9 cellular contexts compared by ENCODE assay signal in the genomic region with DNA sequence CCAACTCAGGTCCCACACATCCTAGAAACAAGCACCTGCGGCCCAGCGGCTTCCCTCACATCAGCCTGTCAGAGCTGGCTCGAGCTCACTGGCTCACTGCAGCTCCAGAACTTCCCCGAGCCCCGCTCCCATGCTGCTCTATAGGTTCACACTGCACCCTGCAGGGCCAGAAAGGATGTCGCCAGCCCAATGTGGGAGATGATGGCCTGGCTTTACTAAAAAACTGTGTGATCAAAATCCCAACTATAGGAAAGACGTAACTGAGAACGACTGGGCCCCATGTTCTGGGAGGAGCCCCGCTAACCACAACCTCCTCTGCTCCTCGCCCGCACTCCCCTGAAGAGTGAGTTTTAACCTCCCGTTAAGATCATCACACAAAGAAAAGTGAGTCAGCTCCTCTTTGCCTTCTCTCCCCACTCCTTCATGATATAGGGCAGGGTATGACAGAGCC.
DNase-seq lines count a peak whose midpoint lies in the region; ATAC-seq lines count a peak whose summit lies in the region.
"Had no signal": no experiment of that assay in that cellular context is flagged by ENCODE, and none has a peak within 500 bp of the region (broad histone marks: within the 10 kb centered on the region; RNA-seq: fewer than 3 reads in every experiment).

No MANE protein-coding gene starts in this region.

- DNase-seq in T-helper 2 cell treated with Interferon-gamma antibody and Interleukin-4, amounts not matched to agents 5 μg/mL and 100 μg/mL, for 36 hours (ENCODE audit: low spot score) = peak; percentile 87
- peak; percentile 84 for DNase-seq in activated naive CD4-positive, alpha-beta T cell treated with Interleukin-2 at 50 U/mL for 16 hours
- no peak for DNase-seq in memory B cell (ENCODE audit: low spot score in 2 of 2)
- DNase-seq in stimulated activated naive CD8-positive, alpha-beta T cell treated with anti-CD3 and anti-CD28 coated beads, Interleukin-15, Interleukin-2, amounts not matched to agents 100 U/mL and 50 U/mL, for 24 hours = peak; percentile 78
- no peak for DNase-seq in NCI-H146 (lab: John Stamatoyannopoulos, UW)
- DNase-seq in RPMI8226 = no peak
- no peak for DNase-seq in GOT3 (lab: John Stamatoyannopoulos, UW)
- DNase-seq: NCI-H2081 treated with DMSO at 0.1 percent for 48 hours had no signal

- H3K9me3 Mint-ChIP-seq in T-helper 2 cell treated with Interferon-gamma antibody and Interleukin-4, amounts not matched to agents 5 μg/mL and 100 μg/mL, for 36 hours = no peaks in the 10 kb centered on the region
- H3K9me3 Mint-ChIP-seq in memory B cell = no peaks in the 10 kb centered on the region

- no peaks in the 10 kb centered on the region for H3K27me3 Mint-ChIP-seq in T-helper 2 cell treated with Interferon-gamma antibody and Interleukin-4, amounts not matched to agents 5 μg/mL and 100 μg/mL, for 36 hours (ENCODE audit: low read depth)
- H3K27me3 Mint-ChIP-seq in memory B cell = no peaks in the 10 kb centered on the region

- peaks cover 61% of the 10 kb centered on the region for H3K36me3 Mint-ChIP-seq in T-helper 2 cell treated with Interferon-gamma antibody and Interleukin-4, amounts not matched to agents 5 μg/mL and 100 μg/mL, for 36 hours (ENCODE audit: low read depth)
- H3K36me3 Mint-ChIP-seq in memory B cell = peaks cover 8% of the 10 kb centered on the region

- ATAC-seq in memory B cell (ENCODE audit: low read depth) = no peak
- ATAC-seq in stimulated activated naive CD8-positive, alpha-beta T cell treated with anti-CD3 and anti-CD28 coated beads, Interleukin-15, Interleukin-2, amounts not matched to agents 100 U/mL and 50 U/mL, for 24 hours = peak; percentile 81
- no peak for ATAC-seq in HG03139 (IDR thresholded peaks at IDR 0.05; ENCODE audit: unreplicated experiment)

- H3K4me3 Mint-ChIP-seq in T-helper 2 cell treated with Interferon-gamma antibody and Interleukin-4, amounts not matched to agents 5 μg/mL and 100 μg/mL, for 36 hours = peak overlapping the region; percentile 67
- H3K4me3 Mint-ChIP-seq in memory B cell = peak overlapping the region; percentile 45

- H3K4me1 Mint-ChIP-seq in T-helper 2 cell treated with Interferon-gamma antibody and Interleukin-4, amounts not matched to agents 5 μg/mL and 100 μg/mL, for 36 hours (ENCODE audit: low read depth) = peaks cover 50% of the 10 kb centered on the region
- H3K4me1 Mint-ChIP-seq in memory B cell = peaks cover 46% of the 10 kb centered on the region

- peak overlapping the region; percentile 85 for H3K27ac Mint-ChIP-seq in T-helper 2 cell treated with Interferon-gamma antibody and Interleukin-4, amounts not matched to agents 5 μg/mL and 100 μg/mL, for 36 hours
- peak overlapping the region; percentile 76 for H3K27ac Mint-ChIP-seq in memory B cell

Comparison
In these comparisons a context has a peak if more than half of its experiments do, and no peak if none do; other contexts are left out.
1. DNase-seq: peak in T-helper 2 cell treated with Interferon-gamma antibody and Interleukin-4, amounts not matched to agents 5 μg/mL and 100 μg/mL, for 36 hours (single experiment), activated naive CD4-positive, alpha-beta T cell treated with Interleukin-2 at 50 U/mL for 16 hours (single experiment) and stimulated activated naive CD8-positive, alpha-beta T cell treated with anti-CD3 and anti-CD28 coated beads, Interleukin-15, Interleukin-2, amounts not matched to agents 100 U/mL and 50 U/mL, for 24 hours (single experiment); none in memory B cell (0 of 2), NCI-H146 (single experiment), RPMI8226 (single experiment) and GOT3 (single experiment).